Comparison of ENCODE assay signal across 19 cellular contexts in the genomic region with DNA sequence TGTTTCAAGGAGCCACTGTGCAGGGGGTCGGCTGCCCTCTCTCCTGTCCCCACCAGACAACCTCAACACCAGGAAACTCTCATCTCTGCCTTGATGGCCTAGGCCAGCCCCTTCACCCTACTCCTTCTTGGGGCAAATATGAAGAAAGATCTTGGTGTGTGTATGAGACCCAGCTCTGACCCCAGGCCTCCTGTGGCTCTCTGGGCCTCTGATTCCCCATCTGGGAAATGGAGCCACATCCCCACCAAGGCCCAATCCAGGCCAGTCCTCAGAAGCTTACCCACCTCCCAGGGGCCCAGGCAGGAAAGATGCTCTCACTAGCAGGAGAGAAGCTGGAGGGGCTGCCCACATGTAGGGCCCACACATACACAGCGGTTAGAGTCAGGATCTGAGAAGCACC. TPM values are rescaled to one million over a fixed set of nuclear protein-coding genes. Genes with fewer than 3 reads are reported as not detected.
A peak's percentile ranks its signal among the peaks of the same experiment; 100 is the strongest.
DNase-seq lines count a peak whose midpoint lies in the region; ATAC-seq lines count a peak whose summit lies in the region.
"Had no signal": no experiment of that assay in that cellular context is flagged by ENCODE, and none has a peak within 500 bp of the region (broad histone marks: within the 10 kb centered on the region; RNA-seq: fewer than 3 reads in every experiment).

No MANE protein-coding gene starts in this region.

- no peaks in the 10 kb centered on the region for H3K9me3 Mint-ChIP-seq in activated T-cell treated with anti-CD3 and anti-CD28 coated beads, Interleukin-2, amount 50 U/mL, for 24 hours
- H3K9me3 Mint-ChIP-seq in stimulated activated effector memory CD8-positive, alpha-beta T cell treated with anti-CD3 and anti-CD28 coated beads, Interleukin-12 subunit alpha, Interleukin-12 subunit beta, amount 100 ng/mL, for 72 hours: no peaks in the 10 kb centered on the region
- H3K9me3 Mint-ChIP-seq: GM23338 had no signal

- peaks cover 77% of the 10 kb centered on the region for H3K36me3 Mint-ChIP-seq in activated T-cell treated with anti-CD3 and anti-CD28 coated beads, Interleukin-2, amount 50 U/mL, for 24 hours (ENCODE audit: low read depth)
- H3K36me3 Mint-ChIP-seq in stimulated activated effector memory CD8-positive, alpha-beta T cell treated with anti-CD3 and anti-CD28 coated beads, Interleukin-12 subunit alpha, Interleukin-12 subunit beta, amount 100 ng/mL, for 72 hours: peaks cover 29% of the 10 kb centered on the region

- no peak overlapping the region for H2AFZ ChIP-seq in Karpas-422 (ENCODE audit: low read length)
- H2AFZ ChIP-seq: GM23338, parathyroid adenoma had no signal

- peaks cover 87% of the 10 kb centered on the region for H3K79me2 ChIP-seq in Karpas-422 (ENCODE audit: low read length)

- peaks cover 7% of the 10 kb centered on the region; the same call in 1 of the 2 replicates for H4K20me1 ChIP-seq in Karpas-422 (ENCODE audit: insufficient read depth, low read depth, low read length)

- no peaks in the 10 kb centered on the region for H3K9me2 ChIP-seq in Karpas-422 (replicated peaks; ENCODE audit: insufficient read depth, low read length)

- H3K27me3 Mint-ChIP-seq in activated T-cell treated with anti-CD3 and anti-CD28 coated beads, Interleukin-2, amount 50 U/mL, for 24 hours: no peaks in the 10 kb centered on the region

- no peak for DNase-seq in activated T-cell treated with anti-CD3 and anti-CD28 coated beads, Interleukin-2, amount 50 U/mL, for 24 hours
- DNase-seq in activated T-cell treated with anti-CD3 and anti-CD28 coated beads, Interleukin-2, amount 50 U/mL, for 1 hour: no peak
- DNase-seq in Karpas-422 (no peak), epidermal melanocyte (ENCODE audit: insufficient read length, low spot score) (peak; percentile 3), RKO (ENCODE audit: low spot score) (no peak), kidney tubule cell (ENCODE audit: low spot score) (no peak)
- no peak for DNase-seq in stimulated activated effector memory CD8-positive, alpha-beta T cell treated with anti-CD3 and anti-CD28 coated beads, Interleukin-12 subunit alpha, Interleukin-12 subunit beta, amount 100 ng/mL, for 72 hours (ENCODE audit: low spot score in 2 of 2)
- DNase-seq: activated CD4-positive, CD25-positive, alpha-beta regulatory T cell treated with anti-CD3 and anti-CD28 coated beads, Interleukin-2, amount 50 U/mL, for 72 hours; left ventricle myocardium inferior; NCI-H1436 treated with DMSO at 0.1 percent for 48 hours; NCI-H774; PC-3; stimulated activated CD4-positive, alpha-beta T cell treated with anti-CD3 and anti-CD28 coated beads, Interleukin-4, amount 100 ng/mL, for 1 hour; testis had no signal

- H3K9me3 ChIP-seq in Karpas-422 (ENCODE audit: low read length): no peaks in the 10 kb centered on the region
- H3K9me3 ChIP-seq: esophagus muscularis mucosa, left ventricle myocardium inferior, testis had no signal

- no peak for ATAC-seq in stimulated activated effector memory CD8-positive, alpha-beta T cell treated with anti-CD3 and anti-CD28 coated beads, Interleukin-12 subunit alpha, Interleukin-12 subunit beta, amount 100 ng/mL, for 72 hours
- no peak for ATAC-seq in HG02610 (IDR thresholded peaks at IDR 0.05; ENCODE audit: unreplicated experiment)
- ATAC-seq: GM23338, PC-3 had no signal

- H3K4me1 ChIP-seq in Karpas-422 (ENCODE audit: low read length): peaks cover 100% of the 10 kb centered on the region
- H3K4me1 ChIP-seq: parathyroid adenoma had no signal

- no peaks in the 10 kb centered on the region for H3K27me3 ChIP-seq in Karpas-422 (ENCODE audit: low read length)
- H3K27me3 ChIP-seq: esophagus muscularis mucosa, testis had no signal

- no peak overlapping the region for H3K4me3 ChIP-seq in Karpas-422 (ENCODE audit: low read length)
- H3K4me3 ChIP-seq: esophagus muscularis mucosa, GM23338, left ventricle myocardium inferior, testis had no signal

- peak overlapping the region; percentile 88 for H3K27ac ChIP-seq in Karpas-422 (ENCODE audit: low read length)
- H3K27ac ChIP-seq: C4-2B, esophagus muscularis mucosa, parathyroid adenoma, testis had no signal

- H3K9ac ChIP-seq in Karpas-422 (ENCODE audit: low read length): no peak overlapping the region
- H3K9ac ChIP-seq: parathyroid adenoma had no signal

- no peak overlapping the region for H3K4me3 Mint-ChIP-seq in activated T-cell treated with anti-CD3 and anti-CD28 coated beads, Interleukin-2, amount 50 U/mL, for 24 hours
- H3K4me3 Mint-ChIP-seq in stimulated activated effector memory CD8-positive, alpha-beta T cell treated with anti-CD3 and anti-CD28 coated beads, Interleukin-12 subunit alpha, Interleukin-12 subunit beta, amount 100 ng/mL, for 72 hours: no peak overlapping the region
- H3K4me3 Mint-ChIP-seq: GM23338 had no signal

- peak overlapping the region; percentile 55 for H3K27ac Mint-ChIP-seq in activated T-cell treated with anti-CD3 and anti-CD28 coated beads, Interleukin-2, amount 50 U/mL, for 24 hours
- H3K27ac Mint-ChIP-seq in stimulated activated effector memory CD8-positive, alpha-beta T cell treated with anti-CD3 and anti-CD28 coated beads, Interleukin-12 subunit alpha, Interleukin-12 subunit beta, amount 100 ng/mL, for 72 hours: peak overlapping the region; percentile 77
- H3K27ac Mint-ChIP-seq: GM23338 had no signal

- peaks cover 14% of the 10 kb centered on the region for H3K36me3 ChIP-seq in Karpas-422 (ENCODE audit: insufficient read depth, low read length)

- H3K4me2 ChIP-seq in Karpas-422 (ENCODE audit: low read depth, low read length, poor library complexity, severe bottlenecking): no peak overlapping the region
- H3K4me2 ChIP-seq: GM23338 had no signal

- peaks cover 6% of the 10 kb centered on the region for H3K4me1 Mint-ChIP-seq in activated T-cell treated with anti-CD3 and anti-CD28 coated beads, Interleukin-2, amount 50 U/mL, for 24 hours (ENCODE audit: low read depth)
- H3K4me1 Mint-ChIP-seq in stimulated activated effector memory CD8-positive, alpha-beta T cell treated with anti-CD3 and anti-CD28 coated beads, Interleukin-12 subunit alpha, Interleukin-12 subunit beta, amount 100 ng/mL, for 72 hours: peaks cover 34% of the 10 kb centered on the region
- H3K4me1 Mint-ChIP-seq: GM23338 had no signal

RNA-seq across cellular contexts. Expression of a gene that starts 38.9 kb away (rescaled TPM):
- 25.6 and 35.4 TPM in 2 replicates for total RNA-seq in Karpas-422 (2014; rRNA removed; shearing (Covaris generic); ENCODE audit: low replicate concordance)

RNA-seq across cellular contexts. Expression of a gene that starts 55.8 kb away (rescaled TPM):
- total RNA-seq in Karpas-422 (2014; rRNA removed; shearing (Covaris generic); ENCODE audit: low replicate concordance): 10.5 and 18.3 TPM in 2 replicates
